24 cellular contexts compared by ENCODE assay signal in genomic region chr2:182589121-182589520, GRCh38.
DNase-seq lines count a peak whose midpoint lies in the region; ATAC-seq, FAIRE-seq and TF ChIP-seq lines count a peak whose summit lies in the region.
"Had no signal": no experiment of that assay in that cellular context is flagged by ENCODE, and none has a peak within 500 bp of the region (broad histone marks: within the 10 kb centered on the region; RNA-seq: fewer than 3 reads in every experiment).

No MANE protein-coding gene starts in this region.

- CTCF ChIA-PET in HepG2 (lab: Yijun Ruan, JAX; ENCODE audit: low intra/inter-chr PET ratio, low total read pairs), result no interaction called here

- DNase-seq in HepG2 (ENCODE audit: low spot score) (no peak), right lobe of liver (no peak), astrocyte (ENCODE audit: low read depth) (no peak), osteocyte (ENCODE audit: extremely low spot score, unreplicated experiment) (no peak), NCI-H146 (lab: John Stamatoyannopoulos, UW) (no peak)
- DNase-seq: Caco-2; CD4-positive, CD25-positive, alpha-beta regulatory T cell; CD8-positive, alpha-beta T cell; DMS153; DMS79; EL; GDM1; GM23248; H9 had no signal

- TF ChIP-seq EP300 in HepG2 (IDR thresholded peaks at IDR 0.05; ENCODE audit: low read depth in 2 of 2, low read length in 2 of 2) (no peak), HepG2 (CRISPR knock-in tag; IDR thresholded peaks at IDR 0.05; ENCODE audit: borderline replicate concordance) (no peak)

- H3K4me3 Mint-ChIP-seq in astrocyte (ENCODE audit: unreplicated experiment) (no peak overlapping the region), osteocyte (ENCODE audit: unreplicated experiment) (no peak overlapping the region)
- H3K4me3 Mint-ChIP-seq: B cell; CD4-positive, CD25-positive, alpha-beta regulatory T cell; CD8-positive, alpha-beta T cell; H9 had no signal

- no TSS peak for BruUV-seq in HepG2 (replicated peaks; lab: Mats Ljungman, UMichigan)

- no peak for TF ChIP-seq RAD21 in HepG2 (CRISPR knock-in tag; IDR thresholded peaks at IDR 0.05)

- H3K9ac ChIP-seq in HepG2 (ENCODE audit: insufficient read depth, low read depth, low read length), result no peak overlapping the region
- H3K9ac ChIP-seq in astrocyte (ENCODE audit: low read length), result no peak overlapping the region
- H3K9ac ChIP-seq: BLaER1, GM23248 had no signal

- no peak for TF ChIP-seq CTCF in HepG2 (CRISPR knock-in tag; IDR thresholded peaks at IDR 0.05)
- TF ChIP-seq CTCF in right lobe of liver (IDR thresholded peaks at IDR 0.05), result no peak
- TF ChIP-seq CTCF in astrocyte (IDR thresholded peaks at IDR 0.05; ENCODE audit: insufficient read depth, low read depth, low read length), result no peak
- TF ChIP-seq CTCF in osteocyte (IDR thresholded peaks at IDR 0.05), result no peak

- H4K20me1 ChIP-seq in HepG2 (ENCODE audit: insufficient read depth, low read length) (no peaks in the 10 kb centered on the region), astrocyte (ENCODE audit: insufficient read depth, low read length) (no peaks in the 10 kb centered on the region)
- H4K20me1 ChIP-seq: BLaER1 had no signal

- TF ChIP-seq POLR2A in HepG2 (IDR thresholded peaks at IDR 0.05; ENCODE audit: insufficient read depth in 1 of 2, low read depth in 2 of 2, low read length in 2 of 2) (no peak), right lobe of liver (IDR thresholded peaks at IDR 0.05) (no peak)

- POLR2A ChIA-PET in HepG2 (lab: Yijun Ruan, JAX), result no interaction called here

- H3K36me3 ChIP-seq in HepG2 (replicated peaks in 1 of 2; ENCODE audit: control insufficient read depth in 1 of 2, insufficient read depth in 2 of 2, low read length in 2 of 2), result no peaks in the 10 kb centered on the region
- no peaks in the 10 kb centered on the region for H3K36me3 ChIP-seq in right lobe of liver
- no peaks in the 10 kb centered on the region for H3K36me3 ChIP-seq in astrocyte (ENCODE audit: insufficient read depth, low read length)
- H3K36me3 ChIP-seq: BLaER1 had no signal

- H3K4me1 ChIP-seq in HepG2 (ENCODE audit: insufficient read depth, low read length) (no peaks in the 10 kb centered on the region), right lobe of liver (no peaks in the 10 kb centered on the region), astrocyte (ENCODE audit: insufficient read depth, low read length) (peaks cover 25% of the 10 kb centered on the region)
- H3K4me1 ChIP-seq: BLaER1, Caco-2 had no signal

- H3K9me3 Mint-ChIP-seq in astrocyte (ENCODE audit: unreplicated experiment), result no peaks in the 10 kb centered on the region
- peaks cover 3% of the 10 kb centered on the region for H3K9me3 Mint-ChIP-seq in osteocyte (ENCODE audit: unreplicated experiment)
- H3K9me3 Mint-ChIP-seq: CD8-positive, alpha-beta T cell; H9 had no signal

- H3K79me2 ChIP-seq in HepG2 (ENCODE audit: insufficient read depth, low read length) (no peaks in the 10 kb centered on the region), astrocyte (ENCODE audit: insufficient read depth, low read length) (no peaks in the 10 kb centered on the region)

- intact Hi-C loops in HepG2 (cut with micrococcal nuclease; ENCODE audit: unreplicated experiment), result no loop called here
- intact Hi-C loops in right lobe of liver (cut with DNase I), result no loop called here

- FAIRE-seq in HepG2 (lab: Jason Lieb, UNC) (no peak), astrocyte (lab: Jason Lieb, UNC) (no peak)
- FAIRE-seq: A204.1, GM12878, GM19239, H1 had no signal

- no peaks in the 10 kb centered on the region for H3K27me3 Mint-ChIP-seq in astrocyte (ENCODE audit: low read depth, unreplicated experiment)
- no peaks in the 10 kb centered on the region for H3K27me3 Mint-ChIP-seq in osteocyte (ENCODE audit: unreplicated experiment)
- H3K27me3 Mint-ChIP-seq: CD4-positive, CD25-positive, alpha-beta regulatory T cell had no signal

- H2AFZ ChIP-seq in HepG2 (ENCODE audit: low read length) (no peak overlapping the region), astrocyte (ENCODE audit: low read depth, low read length) (no peak overlapping the region)
- H2AFZ ChIP-seq: GM23248 had no signal

- H3K4me1 Mint-ChIP-seq in astrocyte (ENCODE audit: low read depth, unreplicated experiment) (peaks cover 37% of the 10 kb centered on the region), osteocyte (ENCODE audit: unreplicated experiment) (peaks cover 49% of the 10 kb centered on the region)
- H3K4me1 Mint-ChIP-seq: B cell; CD4-positive, CD25-positive, alpha-beta regulatory T cell had no signal

- H3K4me2 ChIP-seq in HepG2 (ENCODE audit: low read depth, low read length) (no peak overlapping the region), astrocyte (ENCODE audit: low read length) (no peak overlapping the region)
- H3K4me2 ChIP-seq: BLaER1 had no signal

- H3K36me3 Mint-ChIP-seq in astrocyte (ENCODE audit: low read depth, unreplicated experiment) (no peaks in the 10 kb centered on the region), osteocyte (ENCODE audit: unreplicated experiment) (no peaks in the 10 kb centered on the region)
- H3K36me3 Mint-ChIP-seq: CD4-positive, CD25-positive, alpha-beta regulatory T cell; CD8-positive, alpha-beta T cell had no signal

- H3K27me3 ChIP-seq in HepG2 (ENCODE audit: control insufficient read depth in 1 of 2, insufficient read depth in 2 of 2, low read length in 2 of 2), result no peaks in the 10 kb centered on the region
- no peaks in the 10 kb centered on the region for H3K27me3 ChIP-seq in right lobe of liver
- no peaks in the 10 kb centered on the region for H3K27me3 ChIP-seq in astrocyte (ENCODE audit: insufficient read depth, low read length)
- H3K27me3 ChIP-seq: BLaER1 had no signal

- H3K9me3 ChIP-seq in HepG2 (ENCODE audit: low read length) (no peaks in the 10 kb centered on the region), right lobe of liver (no peaks in the 10 kb centered on the region), astrocyte (ENCODE audit: insufficient read depth, low read depth, low read length) (no peaks in the 10 kb centered on the region)
- H3K9me3 ChIP-seq: BLaER1, Caco-2 had no signal

- H3K4me3 ChIP-seq in HepG2 (replicated peaks in 1 of 3; ENCODE audit: insufficient read depth in 1 of 3, low read depth in 2 of 3, low read length in 3 of 3), result no peak overlapping the region
- no peak overlapping the region for H3K4me3 ChIP-seq in right lobe of liver
- no peak overlapping the region for H3K4me3 ChIP-seq in astrocyte (ENCODE audit: insufficient read depth, low read depth, low read length)
- H3K4me3 ChIP-seq: BLaER1, GM12878, GM23248 had no signal

- peak overlapping the region; percentile 43 for H3K27ac Mint-ChIP-seq in astrocyte (ENCODE audit: unreplicated experiment)
- peak overlapping the region; percentile 56 for H3K27ac Mint-ChIP-seq in osteocyte (ENCODE audit: unreplicated experiment)
- H3K27ac Mint-ChIP-seq: B cell; CD4-positive, CD25-positive, alpha-beta regulatory T cell; CD8-positive, alpha-beta T cell had no signal

- H3K27ac ChIP-seq in HepG2 (ENCODE audit: extremely low read length, insufficient read depth, low read length) (no peak overlapping the region), right lobe of liver (no peak overlapping the region), astrocyte (ENCODE audit: low read depth, low read length) (no peak overlapping the region)
- H3K27ac ChIP-seq: 22Rv1, BLaER1, C4-2B had no signal

- in situ Hi-C loops in HepG2 (cut with HindIII; ENCODE audit: extremely low pct_ligation_motif_present, low pct_unique_long_range_greater_than_20kb), result no loop called here

- ATAC-seq in HepG2 (no peak), right lobe of liver (no peak), HG02884 (IDR thresholded peaks at IDR 0.05; ENCODE audit: unreplicated experiment) (no peak)
- ATAC-seq: CD8-positive, alpha-beta T cell; GM12878; HCT116 had no signal

TF ChIP-seq in HepG2, 621 proteins besides CTCF, POLR2A, EP300 and RAD21:
- TF ChIP-seq HNRNPK (IDR thresholded peaks at IDR 0.05; ENCODE audit: low read depth, low read length, poor library complexity, severe bottlenecking) (peak; percentile 72), GTF3A (CRISPR knock-in tag; conservative IDR thresholded peaks at IDR 0.05) (no peak), TSC22D2 (CRISPR knock-in tag; IDR thresholded peaks at IDR 0.05; ENCODE audit: borderline replicate concordance) (no peak), JDP2 (CRISPR knock-in tag; IDR thresholded peaks at IDR 0.05; ENCODE audit: borderline replicate concordance) (no peak), ZFP36 (IDR thresholded peaks at IDR 0.05; ENCODE audit: borderline replicate concordance, low read depth, low read length, partially characterized antibody) (no peak)
